ENCODE assay signal across 24 cellular contexts in the genomic region with DNA sequence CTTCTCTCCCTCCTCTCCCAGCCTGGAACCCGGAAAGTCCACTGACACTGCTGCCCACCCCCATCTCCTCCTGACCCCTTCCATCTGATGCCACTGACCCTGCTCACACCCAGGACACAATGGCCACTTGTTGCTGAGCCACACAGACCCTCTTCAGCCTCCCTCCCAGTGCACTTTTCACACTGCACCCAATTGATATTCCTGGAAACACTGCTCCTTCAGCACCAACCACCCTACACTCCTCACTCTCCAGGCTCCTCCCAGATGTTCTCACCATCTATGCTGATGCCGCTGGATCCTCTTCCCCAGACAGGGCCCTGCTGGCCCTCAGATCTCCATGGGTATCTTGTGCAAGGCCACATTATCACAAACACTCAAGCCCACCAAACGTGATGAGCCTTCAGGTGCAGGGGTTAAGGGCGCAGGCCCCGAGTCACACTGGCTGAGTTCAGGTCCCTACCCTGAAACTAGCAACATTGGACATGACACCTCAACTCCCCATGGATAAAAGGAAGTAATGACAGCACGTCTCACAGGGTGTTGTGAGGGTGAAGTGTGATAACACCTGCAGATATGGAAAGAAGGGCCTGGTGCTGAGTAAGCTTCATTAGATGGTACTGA.
DNase-seq lines count a peak whose midpoint lies in the region; ATAC-seq and TF ChIP-seq lines count a peak whose summit lies in the region.
"Had no signal": no experiment of that assay in that cellular context is flagged by ENCODE, and none has a peak within 500 bp of the region (broad histone marks: within the 10 kb centered on the region; RNA-seq: fewer than 3 reads in every experiment).

No MANE protein-coding gene starts in this region.

- no peak overlapping the region for H3K23ac ChIP-seq in IMR-90 (ENCODE audit: low read depth, low read length)

- no peaks in the 10 kb centered on the region for H3K36me3 ChIP-seq in IMR-90 (ENCODE audit: control insufficient read depth, insufficient read depth, low read length)
- H3K36me3 ChIP-seq in suprapubic skin = no peaks in the 10 kb centered on the region
- H3K36me3 ChIP-seq in GM23248 (ENCODE audit: low read depth) = no peaks in the 10 kb centered on the region
- H3K36me3 ChIP-seq: SJCRH30 had no signal

- no peaks in the 10 kb centered on the region for H3F3A ChIP-seq in GM23248 (ENCODE audit: insufficient read depth)

- H2BK5ac ChIP-seq in IMR-90 (ENCODE audit: low read depth, low read length, poor library complexity, severe bottlenecking) = no peak overlapping the region

- no peak overlapping the region for H3K14ac ChIP-seq in IMR-90 (replicated peaks; ENCODE audit: low read depth, low read length)

- TF ChIP-seq EP300 in suprapubic skin (IDR thresholded peaks at IDR 0.05) = no peak

- H3K9me3 ChIP-seq in IMR-90 (ENCODE audit: control insufficient read depth, insufficient read depth, low read length) = no peaks in the 10 kb centered on the region
- H3K9me3 ChIP-seq in suprapubic skin = no peaks in the 10 kb centered on the region
- no peaks in the 10 kb centered on the region for H3K9me3 ChIP-seq in GM23248 (ENCODE audit: low read depth)
- H3K9me3 ChIP-seq: SJCRH30 had no signal

- DNase-seq in cardiac septum (ENCODE audit: low spot score) (peak; percentile 31), left ventricle myocardium superior (no peak), IMR-90 (no peak), left lobe of liver (ENCODE audit: low spot score) (peak; percentile 22), suprapubic skin (ENCODE audit: low spot score in 2 of 2) (peak; percentile 29 to 41), foreskin keratinocyte (no peak), GM23248 (no peak)
- DNase-seq: Calu3; DMS79 treated with DMSO at 0.1 percent for 48 hours; GF-D8; H7; HFFc6; NCI-H1048; NCI-H1417; NCI-H1694; NCI-H2029 treated with DMSO at 0.1 percent for 48 hours; NCI-H446 treated with DMSO at 0.1 percent for 48 hours; NCI-H526; NCI-H82; NK-92 treated with Interleukin-12 subunit alpha and Interleukin-12 subunit beta, amount 100 ng/mL, for 24 hours; PC-3; SJCRH30 had no signal

- H3K9ac ChIP-seq in IMR-90 (ENCODE audit: low read depth, low read length) (no peak overlapping the region), GM23248 (no peak overlapping the region)

- BruUV-seq in IMR-90 (replicated peaks; lab: Mats Ljungman, UMichigan) = no TSS peak

- H3K4ac ChIP-seq in IMR-90 (ENCODE audit: low read depth, low read length) = no peak overlapping the region

- no peaks in the 10 kb centered on the region for H3K9me2 ChIP-seq in GM23248 (ENCODE audit: insufficient read depth)

- H3K18ac ChIP-seq in IMR-90 (ENCODE audit: low read depth, low read length) = no peak overlapping the region

- no peak overlapping the region for H4K8ac ChIP-seq in IMR-90 (ENCODE audit: low read depth in 2 of 2, low read length in 2 of 2)

- H3K4me2 ChIP-seq in IMR-90 (ENCODE audit: low read depth, low read length) (no peak overlapping the region), GM23248 (ENCODE audit: unreplicated experiment) (no peak overlapping the region)

- H3K79me1 ChIP-seq in IMR-90 (ENCODE audit: low read depth in 1 of 2, low read length in 2 of 2) = no peaks in the 10 kb centered on the region

- in situ Hi-C loops in IMR-90 (cut with MboI; ENCODE audit: low sequenced_read_pairs) = no loop called here
- in situ Hi-C loops in GM23248 (cut with MboI) = no loop called here

- no peak overlapping the region for H3K56ac ChIP-seq in IMR-90 (ENCODE audit: extremely low read depth, insufficient read depth, low read length)

- dilution Hi-C loops in IMR-90 (cut with HindIII; ENCODE audit: low sequenced_read_pairs, unreplicated experiment) = no loop called here

- TF ChIP-seq POLR2A in IMR-90 (IDR thresholded peaks at IDR 0.05; ENCODE audit: low read depth, low read length) (no peak), suprapubic skin (IDR thresholded peaks at IDR 0.05) (no peak)

- H3K27me3 ChIP-seq in IMR-90 (ENCODE audit: control insufficient read depth, insufficient read depth, low read length) (peaks cover 2% of the 10 kb centered on the region), suprapubic skin (no peaks in the 10 kb centered on the region), foreskin keratinocyte (no peaks in the 10 kb centered on the region), GM23248 (replicated peaks; ENCODE audit: insufficient read depth) (0 out of 2 replicates have a peak, but pooled peaks cover 5% of the 10 kb centered on the region)
- H3K27me3 ChIP-seq: SJCRH30 had no signal

- no peaks in the 10 kb centered on the region; the same call in 1 of the 2 replicates for H4K20me1 ChIP-seq in IMR-90 (ENCODE audit: insufficient read depth, low read length)
- no peaks in the 10 kb centered on the region for H4K20me1 ChIP-seq in GM23248 (ENCODE audit: insufficient read depth)

- peaks cover 9% of the 10 kb centered on the region; the same call in 1 of the 2 replicates for H3K9me1 ChIP-seq in IMR-90 (ENCODE audit: insufficient read depth, low read length)

- intact Hi-C loops in cardiac septum (cut with DNase I) = no loop called here
- intact Hi-C loops in left ventricle myocardium superior (cut with micrococcal nuclease) = no loop called here
- intact Hi-C loops in IMR-90 (cut with micrococcal nuclease) = no loop called here

- no peak overlapping the region for H2BK15ac ChIP-seq in IMR-90 (ENCODE audit: low read depth, low read length)

- TF ChIP-seq CTCF in IMR-90 (conservative IDR thresholded peaks at IDR 0.05; ENCODE audit: low read depth, low read length) = no peak
- TF ChIP-seq CTCF in suprapubic skin (IDR thresholded peaks at IDR 0.05) = no peak
- no peak for TF ChIP-seq CTCF in foreskin keratinocyte (conservative IDR thresholded peaks at IDR 0.05)

- H3K4me1 ChIP-seq in IMR-90 (ENCODE audit: control insufficient read depth, insufficient read depth, low read length) (peaks cover 16% of the 10 kb centered on the region), suprapubic skin (peaks cover 3% of the 10 kb centered on the region), foreskin keratinocyte (no peaks in the 10 kb centered on the region), GM23248 (ENCODE audit: insufficient read depth) (peaks cover 12% of the 10 kb centered on the region)

- TF ChIP-seq RAD21 in IMR-90 (IDR thresholded peaks at IDR 0.05; ENCODE audit: low read length) = no peak

- no peak overlapping the region for H4K5ac ChIP-seq in IMR-90 (ENCODE audit: low read depth, low read length)

- CTCF ChIA-PET in IMR-90 (lab: Yijun Ruan, JAX) = no interaction called here

- no peaks in the 10 kb centered on the region for H3K79me2 ChIP-seq in GM23248 (ENCODE audit: insufficient read depth)

- H2BK120ac ChIP-seq in IMR-90 (ENCODE audit: low read depth, low read length) = no peak overlapping the region

- WGBS in IMR-90 (ENCODE audit: extremely low coverage in 2 of 2, insufficient read length in 1 of 2), 2 experiments = 67% methylated on average over 1 of the region's 6 CpGs; no CpG with 5 or more reads in 1 of the 2 experiments
- WGBS in suprapubic skin = 92% methylated on average over 6 of the region's 6 CpGs
- 81 to 91% methylated on average over 6 of the region's 6 CpGs for WGBS in GM23248 (ENCODE audit: low coverage in 1 of 2, low lambda C conversion rate in 2 of 2, missing lambda C conversion rate in 2 of 2), 2 experiments

- no peak overlapping the region for H3K27ac ChIP-seq in IMR-90 (ENCODE audit: insufficient read depth, low read length)
- no peak overlapping the region for H3K27ac ChIP-seq in suprapubic skin
- H3K27ac ChIP-seq in foreskin keratinocyte = no peak overlapping the region
- no peak overlapping the region for H3K27ac ChIP-seq in GM23248
- H3K27ac ChIP-seq: SJCRH30 had no signal

- no peak overlapping the region for H2AK9ac ChIP-seq in IMR-90 (replicated peaks; ENCODE audit: low read depth, low read length, poor library complexity)

- peak overlapping the region; percentile 49 for H2AFZ ChIP-seq in IMR-90 (replicated peaks; ENCODE audit: low read length, poor library complexity)
- no peak overlapping the region for H2AFZ ChIP-seq in GM23248

- no peak overlapping the region for H2BK20ac ChIP-seq in IMR-90 (ENCODE audit: low read depth, low read length)

- no peak overlapping the region for H4K91ac ChIP-seq in IMR-90 (ENCODE audit: insufficient read depth, low read depth, low read length)

- H2AK5ac ChIP-seq in IMR-90 (ENCODE audit: low read depth, low read length) = no peak overlapping the region

- H3K4me3 ChIP-seq in IMR-90 (ENCODE audit: insufficient read depth, low read depth, low read length) (no peak overlapping the region), suprapubic skin (no peak overlapping the region), GM23248 (no peak overlapping the region)
- H3K4me3 ChIP-seq: SJCRH30 had no signal

- ATAC-seq in left ventricle myocardium superior (no peak), IMR-90 (ENCODE audit: low read depth) (no peak), left lobe of liver (no peak), GM19035 (IDR thresholded peaks at IDR 0.05; ENCODE audit: unreplicated experiment) (no peak), foreskin keratinocyte (no peak)
- ATAC-seq: PC-3, Right ventricle myocardium inferior had no signal

- POLR2A ChIA-PET in IMR-90 (lab: Charles Lee; ENCODE audit: unreplicated experiment) = no interaction called here

TF ChIP-seq in IMR-90, 13 proteins besides CTCF, POLR2A, EP300 and RAD21:
- TF ChIP-seq MAZ (IDR thresholded peaks at IDR 0.05; ENCODE audit: borderline replicate concordance, low read depth, low read length) (no peak), MXI1 (IDR thresholded peaks at IDR 0.05; ENCODE audit: borderline replicate concordance, low read depth, low read length) (no peak), FOS (IDR thresholded peaks at IDR 0.05; ENCODE audit: low read depth, low read length) (no peak), RFX5 (IDR thresholded peaks at IDR 0.05; ENCODE audit: low read depth, low read length) (no peak), MAFK (IDR thresholded peaks at IDR 0.05; ENCODE audit: low read depth, low read length) (no peak), NFE2L2 (IDR thresholded peaks at IDR 0.05; ENCODE audit: low read depth, low read length) (no peak), CHD1 (IDR thresholded peaks at IDR 0.05; ENCODE audit: low read depth, low read length) (no peak), BHLHE40 (IDR thresholded peaks at IDR 0.05; ENCODE audit: low read depth, low read length) (no peak)
TF ChIP-seq in IMR-90: peak in this region for 0.

Comparison
In these comparisons a context has a peak if more than half of its experiments do, and no peak if none do; other contexts are left out.
1. DNase-seq: peak in cardiac septum (single experiment), left lobe of liver (single experiment) and suprapubic skin (2 of 2); none in left ventricle myocardium superior (single experiment), IMR-90 (single experiment), foreskin keratinocyte (0 of 2) and GM23248 (single experiment).